ENCODE assay signal across 13 cellular contexts in genomic region chr10:266974-267425, GRCh38.
A peak's percentile ranks its signal among the peaks of the same experiment; 100 is the strongest.
DNase-seq lines count a peak whose midpoint lies in the region; ATAC-seq and TF ChIP-seq lines count a peak whose summit lies in the region.
"Had no signal": no experiment of that assay in that cellular context is flagged by ENCODE, and none has a peak within 500 bp of the region (broad histone marks: within the 10 kb centered on the region; RNA-seq: fewer than 3 reads in every experiment).

No MANE protein-coding gene starts in this region.

- intact Hi-C loops in left ventricle myocardium superior (cut with micrococcal nuclease) = no loop called here
- intact Hi-C loops in naive thymus-derived CD4-positive, alpha-beta T cell (cut with micrococcal nuclease) = no loop called here

- H3K4me3 Mint-ChIP-seq in osteocyte (ENCODE audit: unreplicated experiment) = no peak overlapping the region
- H3K4me3 Mint-ChIP-seq in naive thymus-derived CD4-positive, alpha-beta T cell = no peak overlapping the region
- H3K4me3 Mint-ChIP-seq: stimulated activated naive CD8-positive, alpha-beta T cell treated with anti-CD3 and anti-CD28 coated beads, Interleukin-15, Interleukin-2, amounts not matched to agents 100 ng/mL and 50 ng/mL, for 24 hours had no signal

- no peaks in the 10 kb centered on the region for H3K36me3 ChIP-seq in naive thymus-derived CD4-positive, alpha-beta T cell (ENCODE audit: control insufficient read depth in 2 of 3, insufficient read depth in 3 of 3, low read length in 3 of 3)

- POLR2A ChIA-PET in naive thymus-derived CD4-positive, alpha-beta T cell (lab: Charles Lee) = no interaction called here

- H3K27me3 Mint-ChIP-seq in osteocyte (ENCODE audit: unreplicated experiment) = no peaks in the 10 kb centered on the region
- peaks cover 0 to 3% (median 0%) of the 10 kb centered on the region in 5 donors for H3K27me3 Mint-ChIP-seq in naive thymus-derived CD4-positive, alpha-beta T cell
- H3K27me3 Mint-ChIP-seq: stimulated activated naive CD8-positive, alpha-beta T cell treated with anti-CD3 and anti-CD28 coated beads, Interleukin-15, Interleukin-2, amounts not matched to agents 100 ng/mL and 50 ng/mL, for 24 hours had no signal

- DNase-seq in ELR (ENCODE audit: low read depth) (peak; percentile 58), NCI-H146 (lab: John Stamatoyannopoulos, UW) (peak; percentile 55), cardiac fibroblast (ENCODE audit: low read depth in 2 of 2) (peak; percentile 66 to 69), osteocyte (ENCODE audit: extremely low spot score, unreplicated experiment) (peak; percentile 7), left ventricle myocardium superior (no peak)
- DNase-seq in naive thymus-derived CD4-positive, alpha-beta T cell = no peak
- DNase-seq in activated naive CD4-positive, alpha-beta T cell treated with Interleukin-2 at 50 U/mL for 16 hours = no peak
- DNase-seq: effector memory CD4-positive, alpha-beta T cell; NCI-H187 treated with DMSO at 0.1 percent for 48 hours; stimulated activated CD4-positive, alpha-beta T cell treated with anti-CD3 and anti-CD28 coated beads, Interleukin-1b, Interleukin-23, amount 100 ng/mL, for 48 hours had no signal

- ATAC-seq in left ventricle myocardium superior = no peak
- ATAC-seq in naive thymus-derived CD4-positive, alpha-beta T cell = no peak
- ATAC-seq: Panc1 had no signal

- TF ChIP-seq CTCF in cardiac fibroblast (IDR thresholded peaks at IDR 0.05; ENCODE audit: low read depth, low read length) = no peak
- TF ChIP-seq CTCF in osteocyte (IDR thresholded peaks at IDR 0.05) = no peak

- no peak overlapping the region for H3K4me3 ChIP-seq in cardiac fibroblast (replicated peaks in 1 of 2; ENCODE audit: low read depth in 2 of 2, low read length in 2 of 2)
- no peak overlapping the region for H3K4me3 ChIP-seq in naive thymus-derived CD4-positive, alpha-beta T cell (ENCODE audit: low read length)

- no peaks in the 10 kb centered on the region for H3K27me3 ChIP-seq in naive thymus-derived CD4-positive, alpha-beta T cell (ENCODE audit: control insufficient read depth in 2 of 2, insufficient read depth in 2 of 2, low read length in 2 of 2)

- no peak overlapping the region for H3K27ac ChIP-seq in naive thymus-derived CD4-positive, alpha-beta T cell (ENCODE audit: low read depth, low read length)
- H3K27ac ChIP-seq: HL-60 had no signal

- H3K9me3 Mint-ChIP-seq in osteocyte (ENCODE audit: unreplicated experiment) = no peaks in the 10 kb centered on the region
- H3K9me3 Mint-ChIP-seq in naive thymus-derived CD4-positive, alpha-beta T cell = peaks cover 0 to 2% (median 0%) of the 10 kb centered on the region in 11 donors
- H3K9me3 Mint-ChIP-seq: stimulated activated naive CD8-positive, alpha-beta T cell treated with anti-CD3 and anti-CD28 coated beads, Interleukin-15, Interleukin-2, amounts not matched to agents 100 ng/mL and 50 ng/mL, for 24 hours had no signal

- no peaks in the 10 kb centered on the region for H3K36me3 Mint-ChIP-seq in osteocyte (ENCODE audit: unreplicated experiment)
- H3K36me3 Mint-ChIP-seq in naive thymus-derived CD4-positive, alpha-beta T cell = no peaks in the 10 kb centered on the region

- H3K4me1 ChIP-seq in naive thymus-derived CD4-positive, alpha-beta T cell (ENCODE audit: control insufficient read depth in 2 of 2, insufficient read depth in 2 of 2, low read length in 2 of 2) = no peaks in the 10 kb centered on the region

- no peak overlapping the region for H3K27ac Mint-ChIP-seq in osteocyte (ENCODE audit: unreplicated experiment)
- H3K27ac Mint-ChIP-seq in naive thymus-derived CD4-positive, alpha-beta T cell = no peak overlapping the region
- H3K27ac Mint-ChIP-seq: stimulated activated naive CD8-positive, alpha-beta T cell treated with anti-CD3 and anti-CD28 coated beads, Interleukin-15, Interleukin-2, amounts not matched to agents 100 ng/mL and 50 ng/mL, for 24 hours had no signal

- H3K9me3 ChIP-seq in naive thymus-derived CD4-positive, alpha-beta T cell (ENCODE audit: control insufficient read depth in 2 of 3, low read length in 3 of 3) = no peaks in the 10 kb centered on the region

- H3K4me1 Mint-ChIP-seq in osteocyte (ENCODE audit: unreplicated experiment) = peaks cover 7% of the 10 kb centered on the region
- H3K4me1 Mint-ChIP-seq in naive thymus-derived CD4-positive, alpha-beta T cell = peaks cover 0 to 5% (median 0%) of the 10 kb centered on the region in 7 donors

- CTCF ChIA-PET in naive thymus-derived CD4-positive, alpha-beta T cell (lab: Charles Lee) = no interaction called here

Comparison
In these comparisons a context has a peak if more than half of its experiments do, and no peak if none do; other contexts are left out.
1. DNase-seq: peak in ELR (single experiment), NCI-H146 (single experiment), cardiac fibroblast (2 of 2) and osteocyte (single experiment); none in left ventricle myocardium superior (single experiment), naive thymus-derived CD4-positive, alpha-beta T cell (0 of 9) and activated naive CD4-positive, alpha-beta T cell treated with Interleukin-2 at 50 U/mL for 16 hours (single experiment).